In the genomic region with DNA sequence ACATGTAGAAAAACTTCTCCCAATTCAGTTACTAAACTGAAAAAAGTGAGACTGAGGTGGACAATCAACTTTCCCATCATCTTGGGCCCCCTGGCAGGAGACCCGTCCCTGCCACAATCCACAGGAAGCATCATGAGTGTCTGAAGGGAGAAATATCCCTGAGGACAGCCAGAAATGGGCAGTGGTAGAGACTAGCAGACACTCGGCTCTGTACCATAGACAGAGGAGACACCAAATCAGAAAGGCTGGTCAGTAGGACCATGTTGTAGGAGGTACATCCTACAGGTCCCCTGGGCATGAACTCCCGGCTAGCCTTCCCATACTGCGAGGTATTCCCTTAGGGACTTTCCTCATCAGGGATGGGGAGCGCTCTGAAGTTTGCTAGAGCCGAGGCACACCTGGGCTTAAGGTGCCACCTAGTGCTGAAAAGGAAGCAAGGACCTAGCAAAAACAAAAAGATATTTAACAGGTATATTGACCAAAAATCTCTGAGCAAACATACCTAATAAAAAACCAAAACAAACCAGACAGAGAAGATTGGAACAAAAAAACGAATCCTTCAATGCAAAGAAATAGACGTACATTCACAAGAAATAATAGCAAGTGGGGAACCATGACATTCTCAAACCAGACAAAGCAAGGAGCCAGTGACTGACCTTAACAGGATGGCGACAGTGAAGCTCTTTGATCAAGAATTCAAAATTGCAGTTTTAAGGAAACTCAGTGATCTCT, we compare ENCODE assay signal across 9 cellular contexts. TPM values are rescaled to one million over a fixed set of nuclear protein-coding genes. Genes with fewer than 3 reads are reported as not detected.
DNase-seq lines count a peak whose midpoint lies in the region; ATAC-seq and TF ChIP-seq lines count a peak whose summit lies in the region.
"Had no signal": no experiment of that assay in that cellular context is flagged by ENCODE, and none has a peak within 500 bp of the region (broad histone marks: within the 10 kb centered on the region; RNA-seq: fewer than 3 reads in every experiment).

No MANE protein-coding gene starts in this region.

- WGBS in liver = 42% methylated on average over 9 of the region's 9 CpGs

- H3K27ac ChIP-seq in liver (ENCODE audit: low read depth in 1 of 2, low read length in 2 of 2) = no peak overlapping the region

- H3K9ac ChIP-seq in Loucy (ENCODE audit: low read depth, low read length, poor library complexity, severe bottlenecking) (no peak overlapping the region), liver (ENCODE audit: low read depth in 1 of 2, low read length in 2 of 2) (no peak overlapping the region)

- peaks cover 2% of the 10 kb centered on the region for H3K27me3 Mint-ChIP-seq in activated naive CD8-positive, alpha-beta T cell treated with anti-CD3 and anti-CD28 coated beads, Interleukin-2, amount 50 U/mL, for 24 hours
- H3K27me3 Mint-ChIP-seq: naive B cell had no signal

- H3K4me2 ChIP-seq in Loucy (ENCODE audit: low read depth, low read length, poor library complexity, severe bottlenecking) = no peak overlapping the region

- H3K27ac Mint-ChIP-seq in activated naive CD8-positive, alpha-beta T cell treated with anti-CD3 and anti-CD28 coated beads, Interleukin-2, amount 50 U/mL, for 24 hours = no peak overlapping the region

- H3K4me1 Mint-ChIP-seq in activated naive CD8-positive, alpha-beta T cell treated with anti-CD3 and anti-CD28 coated beads, Interleukin-2, amount 50 U/mL, for 24 hours = no peaks in the 10 kb centered on the region
- H3K4me1 Mint-ChIP-seq: naive B cell had no signal

- no peak for ATAC-seq in activated naive CD8-positive, alpha-beta T cell treated with anti-CD3 and anti-CD28 coated beads, Interleukin-2, amount 50 U/mL, for 24 hours
- ATAC-seq in HG03432 (IDR thresholded peaks at IDR 0.05; ENCODE audit: unreplicated experiment) = no peak

- no peaks in the 10 kb centered on the region for H3K79me2 ChIP-seq in Loucy (ENCODE audit: insufficient read depth, low read length)

- TF ChIP-seq RAD21 in liver (IDR thresholded peaks at IDR 0.05) = peak; percentile 92 to 93

- H3K4me1 ChIP-seq in Loucy (ENCODE audit: insufficient read depth, low read length, poor library complexity, severe bottlenecking) (no peaks in the 10 kb centered on the region), liver (ENCODE audit: control insufficient read depth in 4 of 4, insufficient read depth in 4 of 4, low read length in 3 of 4) (no peaks in the 10 kb centered on the region)

- no peaks in the 10 kb centered on the region for H3K9me2 ChIP-seq in Loucy (replicated peaks; ENCODE audit: low read depth, low read length)

- DNase-seq in EH (ENCODE audit: low read depth) (peak; percentile 17), amniotic epithelial cell (ENCODE audit: low read depth) (peak; percentile 51), 8988T (no peak), NOMO-1 treated with dmso at 0.1 percent for 144 hours (lab: John Stamatoyannopoulos, UW; ENCODE audit: unreplicated experiment) (no peak)
- DNase-seq in activated naive CD8-positive, alpha-beta T cell treated with anti-CD3 and anti-CD28 coated beads, Interleukin-2, amount 50 U/mL, for 24 hours = no peak
- DNase-seq: naive B cell had no signal

- TF ChIP-seq CTCF in Loucy (conservative IDR thresholded peaks at IDR 0.05; ENCODE audit: low read length) = peak; percentile 57
- TF ChIP-seq CTCF in liver (IDR thresholded peaks at IDR 0.05; ENCODE audit: low read depth, low read length, missing input control) = peak; percentile 66

- H3K4me3 Mint-ChIP-seq in activated naive CD8-positive, alpha-beta T cell treated with anti-CD3 and anti-CD28 coated beads, Interleukin-2, amount 50 U/mL, for 24 hours = no peak overlapping the region

- H3K9me3 Mint-ChIP-seq in activated naive CD8-positive, alpha-beta T cell treated with anti-CD3 and anti-CD28 coated beads, Interleukin-2, amount 50 U/mL, for 24 hours = peaks cover 10% of the 10 kb centered on the region

- H3K27me3 ChIP-seq in Loucy (ENCODE audit: insufficient read depth, low read length, poor library complexity, severe bottlenecking) = no peaks in the 10 kb centered on the region
- H3K27me3 ChIP-seq in liver (ENCODE audit: control insufficient read depth in 4 of 4, insufficient read depth in 4 of 4, low read length in 3 of 4) = no peaks in the 10 kb centered on the region

- H3K36me3 ChIP-seq in Loucy (ENCODE audit: insufficient read depth, low read length) (no peaks in the 10 kb centered on the region), liver (ENCODE audit: control insufficient read depth in 4 of 4, insufficient read depth in 3 of 4, low read depth in 1 of 4, low read length in 3 of 4) (no peaks in the 10 kb centered on the region)

- H4K20me1 ChIP-seq in Loucy (ENCODE audit: insufficient read depth, low read length, poor library complexity, severe bottlenecking) = no peaks in the 10 kb centered on the region

- H3K4me3 ChIP-seq in Loucy (ENCODE audit: low read length, poor library complexity, severe bottlenecking) (no peak overlapping the region), liver (ENCODE audit: low read depth in 1 of 3, low read length in 3 of 3) (no peak overlapping the region)

- H3K9me3 ChIP-seq in Loucy (ENCODE audit: insufficient read depth, low read depth, low read length) (0 out of 2 replicates have a peak, but pooled peaks cover 3% of the 10 kb centered on the region), liver (ENCODE audit: control insufficient read depth in 4 of 4, low read length in 3 of 4) (no peaks in the 10 kb centered on the region)

- H3F3A ChIP-seq in Loucy (ENCODE audit: low read depth) = no peaks in the 10 kb centered on the region

- peaks cover 12% of the 10 kb centered on the region for H3K36me3 Mint-ChIP-seq in activated naive CD8-positive, alpha-beta T cell treated with anti-CD3 and anti-CD28 coated beads, Interleukin-2, amount 50 U/mL, for 24 hours (ENCODE audit: low read depth)

- no peak overlapping the region for H2AFZ ChIP-seq in Loucy (ENCODE audit: low read length)

TF ChIP-seq in liver, 16 proteins besides CTCF, POLR2A, EP300 and RAD21 (continues in another document):
- TF ChIP-seq GABPA (IDR thresholded peaks at IDR 0.05 in 1 of 2, conservative IDR thresholded peaks at IDR 0.05 in 1 of 2) (no peak), ATF3 (IDR thresholded peaks at IDR 0.05) (no peak), RXRA (IDR thresholded peaks at IDR 0.05) (no peak), JUND (IDR thresholded peaks at IDR 0.05) (no peak), EGR1 (IDR thresholded peaks at IDR 0.05; ENCODE audit: low read depth in 2 of 2) (no peak), FOXA2 (IDR thresholded peaks at IDR 0.05) (no peak), HNF4G (IDR thresholded peaks at IDR 0.05) (no peak), NR2F2 (IDR thresholded peaks at IDR 0.05) (no peak), FOXA1 (IDR thresholded peaks at IDR 0.05) (no peak), ZBTB33 (IDR thresholded peaks at IDR 0.05) (no peak), YY1 (IDR thresholded peaks at IDR 0.05) (no peak), TAF1 (conservative IDR thresholded peaks at IDR 0.05) (no peak), SP1 (IDR thresholded peaks at IDR 0.05) (no peak), HNF4A (conservative IDR thresholded peaks at IDR 0.05) (no peak)
- TF ChIP-seq, protein P1, sequence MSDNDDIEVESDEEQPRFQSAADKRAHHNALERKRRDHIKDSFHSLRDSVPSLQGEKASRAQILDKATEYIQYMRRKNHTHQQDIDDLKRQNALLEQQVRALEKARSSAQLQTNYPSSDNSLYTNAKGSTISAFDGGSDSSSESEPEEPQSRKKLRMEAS (IDR thresholded peaks at IDR 0.05) = no peak

RNA-seq across cellular contexts. Expression of gene HAUS3, which starts 55.6 kb away (rescaled TPM):
- 10 to 100 TPM in 1 of 2 donors, 1 to 10 TPM in 1; 7.1 to 13.9 TPM for total RNA-seq in liver
- 1 to 10 TPM; 2.3 to 3.4 TPM for polyA plus RNA-seq in liver

RNA-seq across cellular contexts. Expression of gene POLN, which starts 55.6 kb away (rescaled TPM):
- total RNA-seq in liver = 1 to 10 TPM; 1.6 to 2.3 TPM
- polyA plus RNA-seq in liver = 1 to 10 TPM in 1 of 2 donors, under 1 TPM in 1; 0.44 to 1.3 TPM

Comparison
In these comparisons a context has a peak if more than half of its experiments do, and no peak if none do; other contexts are left out.
1. DNase-seq: peak in EH (single experiment) and amniotic epithelial cell (single experiment); none in 8988T (single experiment), NOMO-1 treated with dmso at 0.1 percent for 144 hours (single experiment) and activated naive CD8-positive, alpha-beta T cell treated with anti-CD3 and anti-CD28 coated beads, Interleukin-2, amount 50 U/mL, for 24 hours (single experiment).